ENCODE assay signal across 8 cellular contexts in the genomic region with DNA sequence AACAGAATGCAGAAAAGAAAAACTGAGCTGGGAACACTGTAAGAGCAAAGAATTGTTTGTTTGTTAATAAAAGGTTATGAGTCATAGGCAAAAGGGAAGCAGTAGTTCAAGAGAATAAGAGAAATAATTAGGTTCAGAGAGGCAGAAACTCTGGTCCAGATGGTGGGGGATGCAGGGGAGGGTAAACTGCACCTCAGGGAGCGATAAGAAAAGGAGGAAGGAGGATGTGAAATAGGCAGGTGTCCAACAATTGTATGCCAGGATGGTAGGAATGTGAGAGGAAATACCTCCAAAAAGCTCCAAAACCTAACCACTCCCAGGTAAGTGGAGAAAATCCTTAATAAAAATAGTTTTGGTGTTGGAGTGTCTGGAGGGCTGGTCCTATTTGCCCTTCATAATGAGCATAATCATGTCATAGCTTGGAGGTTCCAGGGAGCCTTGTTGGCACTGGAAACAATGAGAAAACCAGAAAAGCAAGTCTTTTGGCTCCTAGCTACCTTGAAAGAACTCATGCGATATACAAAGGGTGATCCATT.
DNase-seq lines count a peak whose midpoint lies in the region; ATAC-seq and TF ChIP-seq lines count a peak whose summit lies in the region.
"Had no signal": no experiment of that assay in that cellular context is flagged by ENCODE, and none has a peak within 500 bp of the region (broad histone marks: within the 10 kb centered on the region; RNA-seq: fewer than 3 reads in every experiment).

No MANE protein-coding gene starts in this region.

- H3K4me1 ChIP-seq in breast epithelium: peaks cover 0 to 17% of the 10 kb centered on the region in 2 donors

- peak; percentile 75 for DNase-seq in NCI-H146 (lab: John Stamatoyannopoulos, UW)
- DNase-seq in breast epithelium (ENCODE audit: low spot score in 2 of 2): no peak
- DNase-seq in renal cortical epithelial cell (ENCODE audit: low read depth): peak; percentile 81
- no peak for DNase-seq in UCSD-AML1 (lab: John Stamatoyannopoulos, UW; ENCODE audit: unreplicated experiment)
- no peak for DNase-seq in activated CD4-positive, alpha-beta T cell treated with anti-CD3 and anti-CD28 coated beads, Interleukin-2, amount 50 U/mL, for 4 hours
- DNase-seq: activated CD4-positive, alpha-beta memory T cell treated with anti-CD3 and anti-CD28 coated beads for 36 hours had no signal

- no peaks in the 10 kb centered on the region for H3K27me3 ChIP-seq in breast epithelium

- no peak overlapping the region for H3K4me3 ChIP-seq in breast epithelium

- TF ChIP-seq CTCF in breast epithelium (IDR thresholded peaks at IDR 0.05): no peak

- H3K36me3 ChIP-seq in breast epithelium: no peaks in the 10 kb centered on the region

- no peaks in the 10 kb centered on the region for H3K9me3 ChIP-seq in breast epithelium

- peak; percentile 9 for ATAC-seq in GM18517 (IDR thresholded peaks at IDR 0.05; ENCODE audit: unreplicated experiment)
- ATAC-seq in SK-N-SH treated with all-trans-retinoic acid at 6 μM for 48 hours: no peak

- intact Hi-C loops in breast epithelium (cut with DNase I; ENCODE audit: low total_unique reads): loop anchor here (10.0 kb wide), 1 partner anchor 418 kb away; no protein-coding TSS in a partner anchor

- peak overlapping the region; percentile 74 to 81 for H3K27ac ChIP-seq in breast epithelium

- no peak for TF ChIP-seq POLR2A in breast epithelium (IDR thresholded peaks at IDR 0.05)

TF ChIP-seq in SK-N-SH treated with all-trans-retinoic acid at 6 μM for 48 hours, 23 proteins besides CTCF, POLR2A, EP300 and RAD21:
- no peak for TF ChIP-seq ZNF70 (CRISPR knock-in tag; IDR thresholded peaks at IDR 0.05)
- TF ChIP-seq, protein P1, sequence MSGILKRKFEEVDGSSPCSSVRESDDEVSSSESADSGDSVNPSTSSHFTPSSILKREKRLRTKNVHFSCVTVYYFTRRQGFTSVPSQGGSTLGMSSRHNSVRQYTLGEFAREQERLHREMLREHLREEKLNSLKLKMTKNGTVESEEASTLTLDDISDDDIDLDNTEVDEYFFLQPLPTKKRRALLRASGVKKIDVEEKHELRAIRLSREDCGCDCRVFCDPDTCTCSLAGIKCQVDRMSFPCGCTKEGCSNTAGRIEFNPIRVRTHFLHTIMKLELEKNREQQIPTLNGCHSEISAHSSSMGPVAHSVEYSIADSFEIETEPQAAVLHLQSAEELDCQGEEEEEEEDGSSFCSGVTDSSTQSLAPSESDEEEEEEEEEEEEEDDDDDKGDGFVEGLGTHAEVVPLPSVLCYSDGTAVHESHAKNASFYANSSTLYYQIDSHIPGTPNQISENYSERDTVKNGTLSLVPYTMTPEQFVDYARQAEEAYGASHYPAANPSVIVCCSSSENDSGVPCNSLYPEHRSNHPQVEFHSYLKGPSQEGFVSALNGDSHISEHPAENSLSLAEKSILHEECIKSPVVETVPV (CRISPR knock-in tag; IDR thresholded peaks at IDR 0.05): no peak

Comparison
In these comparisons a context has a peak if more than half of its experiments do, and no peak if none do; other contexts are left out.
1. DNase-seq: peak in NCI-H146 (single experiment) and renal cortical epithelial cell (single experiment); none in breast epithelium (0 of 2), UCSD-AML1 (single experiment) and activated CD4-positive, alpha-beta T cell treated with anti-CD3 and anti-CD28 coated beads, Interleukin-2, amount 50 U/mL, for 4 hours (0 of 2).